In the genomic region with DNA sequence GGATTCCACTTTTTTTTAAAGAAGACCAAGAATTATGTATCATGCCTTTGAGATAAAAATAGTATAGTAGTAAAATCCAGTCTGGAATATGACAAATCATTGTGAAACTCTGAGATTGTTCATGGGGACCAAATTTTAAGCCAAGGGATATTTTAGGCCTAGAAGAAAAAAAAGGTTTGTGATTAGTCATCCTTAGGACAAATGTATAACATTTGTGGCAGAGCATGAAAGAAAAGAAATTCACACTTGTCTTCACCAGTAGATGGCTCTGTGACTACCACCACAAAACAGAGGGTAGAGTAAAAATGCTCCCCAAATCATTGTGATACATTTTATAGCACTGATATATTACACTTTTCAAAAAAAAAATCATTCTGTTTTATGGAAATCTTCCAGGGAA, we compare ENCODE assay signal across 10 cellular contexts.
DNase-seq lines count a peak whose midpoint lies in the region; ATAC-seq and TF ChIP-seq lines count a peak whose summit lies in the region.
"Had no signal": no experiment of that assay in that cellular context is flagged by ENCODE, and none has a peak within 500 bp of the region (broad histone marks: within the 10 kb centered on the region; RNA-seq: fewer than 3 reads in every experiment).

No MANE protein-coding gene starts in this region.

- no peak for ATAC-seq in naive thymus-derived CD8-positive, alpha-beta T cell
- ATAC-seq in stimulated activated naive B cell treated with anti-CD40 and anti-IgM and Interleukin-4, amounts not matched to agents 10 μg/mL and 1 μg/mL and 100 μg/mL, for 72 hours (replicated peaks) = no peak

- no peaks in the 10 kb centered on the region for H3K4me1 ChIP-seq in MM.1S (ENCODE audit: low read length)
- H3K4me1 ChIP-seq: uterus had no signal

- H3K27ac ChIP-seq in MM.1S (ENCODE audit: low read length) (no peak overlapping the region), coronary artery (no peak overlapping the region)
- H3K27ac ChIP-seq: uterus had no signal

- H3F3A ChIP-seq in MM.1S (ENCODE audit: insufficient read depth, low read length) = no peaks in the 10 kb centered on the region

- no peak overlapping the region for H2AFZ ChIP-seq in MM.1S (ENCODE audit: low read length)

- H3K9me3 Mint-ChIP-seq in naive thymus-derived CD8-positive, alpha-beta T cell = peaks cover 0 to 13% (median 3%) of the 10 kb centered on the region in 9 donors
- no peaks in the 10 kb centered on the region for H3K9me3 Mint-ChIP-seq in stimulated activated naive B cell treated with anti-CD40 and anti-IgM and Interleukin-4, amounts not matched to agents 10 μg/mL and 1 μg/mL and 100 μg/mL, for 72 hours

- peak; percentile 47 for TF ChIP-seq CTCF in MM.1S (IDR thresholded peaks at IDR 0.05; ENCODE audit: low read length)
- peak; percentile 3 for TF ChIP-seq CTCF in cardiac fibroblast (IDR thresholded peaks at IDR 0.05; ENCODE audit: low read depth, low read length)
- TF ChIP-seq CTCF in coronary artery (IDR thresholded peaks at IDR 0.05) = no peak

- H3K36me3 ChIP-seq in MM.1S (replicated peaks; ENCODE audit: insufficient read depth, low read length) = no peaks in the 10 kb centered on the region
- H3K36me3 ChIP-seq: uterus had no signal

- H4K20me1 ChIP-seq in MM.1S (ENCODE audit: insufficient read depth, low read length) = no peaks in the 10 kb centered on the region

- no peaks in the 10 kb centered on the region for H3K4me1 Mint-ChIP-seq in naive thymus-derived CD8-positive, alpha-beta T cell
- H3K4me1 Mint-ChIP-seq in stimulated activated naive B cell treated with anti-CD40 and anti-IgM and Interleukin-4, amounts not matched to agents 10 μg/mL and 1 μg/mL and 100 μg/mL, for 72 hours = no peaks in the 10 kb centered on the region

- H3K9ac ChIP-seq in MM.1S (ENCODE audit: low read length) = no peak overlapping the region

- no peaks in the 10 kb centered on the region for H3K36me3 Mint-ChIP-seq in naive thymus-derived CD8-positive, alpha-beta T cell
- no peaks in the 10 kb centered on the region for H3K36me3 Mint-ChIP-seq in stimulated activated naive B cell treated with anti-CD40 and anti-IgM and Interleukin-4, amounts not matched to agents 10 μg/mL and 1 μg/mL and 100 μg/mL, for 72 hours

- H3K9me2 ChIP-seq in MM.1S (replicated peaks; ENCODE audit: insufficient read depth, low read length) = no peaks in the 10 kb centered on the region

- no peak overlapping the region for H3K4me3 ChIP-seq in MM.1S (ENCODE audit: low read length)
- H3K4me3 ChIP-seq in cardiac fibroblast (replicated peaks in 1 of 2; ENCODE audit: low read depth in 2 of 2, low read length in 2 of 2) = no peak overlapping the region
- no peak overlapping the region for H3K4me3 ChIP-seq in coronary artery
- H3K4me3 ChIP-seq: uterus had no signal

- H3K27me3 Mint-ChIP-seq in naive thymus-derived CD8-positive, alpha-beta T cell = no peaks in the 10 kb centered on the region
- no peaks in the 10 kb centered on the region for H3K27me3 Mint-ChIP-seq in stimulated activated naive B cell treated with anti-CD40 and anti-IgM and Interleukin-4, amounts not matched to agents 10 μg/mL and 1 μg/mL and 100 μg/mL, for 72 hours

- no peaks in the 10 kb centered on the region for H3K9me3 ChIP-seq in MM.1S (replicated peaks; ENCODE audit: insufficient read depth, low read length)
- H3K9me3 ChIP-seq: uterus had no signal

- no peak overlapping the region for H3K4me3 Mint-ChIP-seq in naive thymus-derived CD8-positive, alpha-beta T cell
- no peak overlapping the region for H3K4me3 Mint-ChIP-seq in stimulated activated naive B cell treated with anti-CD40 and anti-IgM and Interleukin-4, amounts not matched to agents 10 μg/mL and 1 μg/mL and 100 μg/mL, for 72 hours

- POLR2A ChIA-PET in naive thymus-derived CD8-positive, alpha-beta T cell (lab: Charles Lee) = no interaction called here

- no peak overlapping the region for H3K4me2 ChIP-seq in MM.1S (ENCODE audit: low read depth, low read length)

- H3K27me3 ChIP-seq in MM.1S (replicated peaks; ENCODE audit: insufficient read depth, low read length) = no peaks in the 10 kb centered on the region
- H3K27me3 ChIP-seq: uterus had no signal

- no peaks in the 10 kb centered on the region for H3K79me2 ChIP-seq in MM.1S (ENCODE audit: low read length)

- DNase-seq in NCI-H2107 treated with DMSO at 0.1 percent for 48 hours (lab: John Stamatoyannopoulos, UW; ENCODE audit: unreplicated experiment) = peak; percentile 43
- no peak for DNase-seq in NCI-H2107 (lab: John Stamatoyannopoulos, UW)
- no peak for DNase-seq in MM.1S
- peak; percentile 63 to 79 for DNase-seq in cardiac fibroblast (ENCODE audit: low read depth in 2 of 2)
- peak; percentile 24 for DNase-seq in pons (ENCODE audit: low spot score)
- no peak for DNase-seq in naive thymus-derived CD8-positive, alpha-beta T cell
- no peak for DNase-seq in coronary artery (ENCODE audit: low spot score)
- DNase-seq in stimulated activated naive B cell treated with anti-CD40 and anti-IgM and Interleukin-4, amounts not matched to agents 10 μg/mL and 1 μg/mL and 100 μg/mL, for 72 hours = no peak
- DNase-seq: C1 segment of cervical spinal cord, uterus had no signal

- no peak overlapping the region for H3K27ac Mint-ChIP-seq in naive thymus-derived CD8-positive, alpha-beta T cell
- no peak overlapping the region for H3K27ac Mint-ChIP-seq in stimulated activated naive B cell treated with anti-CD40 and anti-IgM and Interleukin-4, amounts not matched to agents 10 μg/mL and 1 μg/mL and 100 μg/mL, for 72 hours

Comparison
In these comparisons a context has a peak if more than half of its experiments do, and no peak if none do; other contexts are left out.
1. DNase-seq: peak in NCI-H2107 treated with DMSO at 0.1 percent for 48 hours (single experiment), cardiac fibroblast (2 of 2) and pons (single experiment); none in NCI-H2107 (single experiment), MM.1S (single experiment), naive thymus-derived CD8-positive, alpha-beta T cell (0 of 10), coronary artery (single experiment) and stimulated activated naive B cell treated with anti-CD40 and anti-IgM and Interleukin-4, amounts not matched to agents 10 μg/mL and 1 μg/mL and 100 μg/mL, for 72 hours (single experiment).